Comparison of ENCODE assay signal across 13 cellular contexts in genomic region chr3:98784666-98785600, GRCh38. TPM values are rescaled to one million over a fixed set of nuclear protein-coding genes. Genes with fewer than 3 reads are reported as not detected.
A peak's percentile ranks its signal among the peaks of the same experiment; 100 is the strongest.
DNase-seq lines count a peak whose midpoint lies in the region; ATAC-seq and TF ChIP-seq lines count a peak whose summit lies in the region.
"Had no signal": no experiment of that assay in that cellular context is flagged by ENCODE, and none has a peak within 500 bp of the region (broad histone marks: within the 10 kb centered on the region; RNA-seq: fewer than 3 reads in every experiment).

No MANE protein-coding gene starts in this region.

- intact Hi-C loops in dorsolateral prefrontal cortex (cut with DNase I) (no loop called here), mucosa of descending colon (cut with DNase I, micrococcal nuclease) (no loop called here)

- H3K4me1 ChIP-seq in mucosa of descending colon (ENCODE audit: low read depth) = no peaks in the 10 kb centered on the region
- H3K4me1 ChIP-seq: uterus had no signal

- no peaks in the 10 kb centered on the region for H3K27me3 ChIP-seq in dorsolateral prefrontal cortex
- H3K27me3 ChIP-seq in WERI-Rb-1 (ENCODE audit: insufficient read depth, low read depth, severe bottlenecking) = no peaks in the 10 kb centered on the region
- H3K27me3 ChIP-seq: uterus had no signal

- DNase-seq in AG10803 (ENCODE audit: low read depth) = peak; percentile 88
- peak; percentile 87 for DNase-seq in MV-4-11 (lab: John Stamatoyannopoulos, UW)
- peak; percentile 98 for DNase-seq in choroid plexus epithelial cell (ENCODE audit: low read depth)
- no peak for DNase-seq in neural crest cell (ENCODE audit: low read depth, low spot score)
- DNase-seq in effector CD8-positive, alpha-beta T cell (lab: John Stamatoyannopoulos, UW) = no peak
- no peak for DNase-seq in dorsolateral prefrontal cortex
- no peak for DNase-seq in mucosa of descending colon
- no peak for DNase-seq in WERI-Rb-1
- DNase-seq: CD8-positive, alpha-beta T cell; MM.1S; uterus had no signal

- H3K4me3 ChIP-seq in AG10803 (ENCODE audit: low read length) (no peak overlapping the region), choroid plexus epithelial cell (ENCODE audit: low read depth, low read length) (no peak overlapping the region), dorsolateral prefrontal cortex (no peak overlapping the region), mucosa of descending colon (no peak overlapping the region), WERI-Rb-1 (ENCODE audit: low read depth, low read length) (no peak overlapping the region)
- H3K4me3 ChIP-seq: uterus had no signal

- H3K36me3 ChIP-seq in mucosa of descending colon (ENCODE audit: low read depth) = no peaks in the 10 kb centered on the region
- no peaks in the 10 kb centered on the region for H3K36me3 ChIP-seq in WERI-Rb-1
- H3K36me3 ChIP-seq: uterus had no signal

- H3K9me3 ChIP-seq in mucosa of descending colon (no peaks in the 10 kb centered on the region), WERI-Rb-1 (ENCODE audit: severe bottlenecking) (no peaks in the 10 kb centered on the region)
- H3K9me3 ChIP-seq: uterus had no signal

- H3K27me3 Mint-ChIP-seq in neural crest cell (ENCODE audit: low read depth) = no peaks in the 10 kb centered on the region

- peaks cover 19% of the 10 kb centered on the region for H3K36me3 Mint-ChIP-seq in neural crest cell (ENCODE audit: low read depth)
- H3K36me3 Mint-ChIP-seq: CD8-positive, alpha-beta T cell had no signal

- no peak overlapping the region for H3K4me3 Mint-ChIP-seq in neural crest cell
- H3K4me3 Mint-ChIP-seq: CD8-positive, alpha-beta T cell had no signal

- peaks cover 2% of the 10 kb centered on the region for H3K9me3 Mint-ChIP-seq in neural crest cell
- H3K9me3 Mint-ChIP-seq: CD8-positive, alpha-beta T cell had no signal

- no peak for ATAC-seq in mucosa of descending colon
- ATAC-seq: CD8-positive, alpha-beta T cell; Panc1 had no signal

- H3K4me1 Mint-ChIP-seq in neural crest cell = peaks cover 43% of the 10 kb centered on the region

- TF ChIP-seq CTCF in AG10803 (conservative IDR thresholded peaks at IDR 0.05; ENCODE audit: low read length) (no peak), choroid plexus epithelial cell (conservative IDR thresholded peaks at IDR 0.05; ENCODE audit: low read depth, low read length) (no peak), neural crest cell (conservative IDR thresholded peaks at IDR 0.05) (no peak), dorsolateral prefrontal cortex (IDR thresholded peaks at IDR 0.05 in 54 of 56, conservative IDR thresholded peaks at IDR 0.05 in 2 of 56; ENCODE audit: low read depth in 1 of 56, partially characterized antibody in 56 of 56) (no peak), mucosa of descending colon (IDR thresholded peaks at IDR 0.05) (no peak), WERI-Rb-1 (IDR thresholded peaks at IDR 0.05; ENCODE audit: low read depth, low read length) (no peak)

- peak overlapping the region; percentile 53 for H3K27ac Mint-ChIP-seq in neural crest cell (ENCODE audit: unreplicated experiment)
- H3K27ac Mint-ChIP-seq: CD8-positive, alpha-beta T cell had no signal

- H3K27ac ChIP-seq in dorsolateral prefrontal cortex = peak overlapping the region in 13 of 59 donors; percentile 4 to 62 (median 24)
- H3K27ac ChIP-seq in WERI-Rb-1 = no peak overlapping the region

RNA-seq across cellular contexts. Expression of gene ST3GAL6, which starts 21.8 kb away (rescaled TPM):
- total RNA-seq in neural crest cell (16.0 and 17.9 TPM in 2 replicates), dorsolateral prefrontal cortex (10 to 100 TPM; 14.2 to 56.6 (median 29.9) TPM), mucosa of descending colon (10 to 100 TPM in 1 of 3 donors, 1 to 10 TPM in 2; 1.4 to 10.9 (median 2.3) TPM)
- total RNA-seq: activated CD8-positive, alpha-beta memory T cell treated with anti-CD3 and anti-CD28 coated beads for 36 hours; CD8-positive, alpha-beta T cell had no signal

Comparison
In these comparisons a context has a peak if more than half of its experiments do, and no peak if none do; other contexts are left out.
1. DNase-seq: peak in AG10803 (single experiment), MV-4-11 (single experiment) and choroid plexus epithelial cell (single experiment); none in neural crest cell (single experiment), effector CD8-positive, alpha-beta T cell (single experiment), dorsolateral prefrontal cortex (0 of 10), mucosa of descending colon (0 of 3) and WERI-Rb-1 (single experiment).